In the genomic region with DNA sequence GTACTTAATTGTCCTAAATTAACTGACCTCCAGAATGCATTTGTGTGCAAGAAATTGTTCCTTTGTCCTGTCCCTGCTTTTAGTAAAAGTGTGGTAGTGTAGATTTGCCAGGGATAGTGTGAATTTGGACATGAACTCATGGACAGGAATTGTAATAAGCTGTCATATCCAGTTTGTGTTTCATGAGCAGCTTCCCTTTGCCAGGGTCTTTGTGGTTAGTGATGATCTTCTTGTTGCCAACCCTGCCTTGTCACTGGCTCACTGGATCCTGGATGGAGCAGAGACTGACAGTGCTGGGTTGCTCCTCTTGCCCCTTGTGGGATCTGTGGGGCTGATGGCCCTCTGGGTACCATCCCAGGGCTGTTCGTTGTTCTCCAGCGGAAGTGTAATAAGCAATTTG, we compare ENCODE assay signal across 20 cellular contexts.
DNase-seq lines count a peak whose midpoint lies in the region; ATAC-seq and TF ChIP-seq lines count a peak whose summit lies in the region.
"Had no signal": no experiment of that assay in that cellular context is flagged by ENCODE, and none has a peak within 500 bp of the region (broad histone marks: within the 10 kb centered on the region; RNA-seq: fewer than 3 reads in every experiment).

No MANE protein-coding gene starts in this region.

- H4K20me1 ChIP-seq in BLaER1 (peaks cover 17% of the 10 kb centered on the region), neural progenitor cell (ENCODE audit: low read depth) (peaks cover 41% of the 10 kb centered on the region)

- H3K27me3 Mint-ChIP-seq in naive thymus-derived CD4-positive, alpha-beta T cell: no peaks in the 10 kb centered on the region
- H3K27me3 Mint-ChIP-seq in mesothelial cell of epicardium (ENCODE audit: low read depth) (no peaks in the 10 kb centered on the region), neural progenitor cell (ENCODE audit: insufficient read depth, low read depth) (peaks cover 6% of the 10 kb centered on the region)
- H3K27me3 Mint-ChIP-seq: central memory CD8-positive, alpha-beta T cell had no signal

- H3K4me3 Mint-ChIP-seq in naive thymus-derived CD4-positive, alpha-beta T cell: peak overlapping the region in 6 of 10 donors; percentile 6 to 89 (median 40)
- H3K4me3 Mint-ChIP-seq in mesothelial cell of epicardium: no peak overlapping the region
- H3K4me3 Mint-ChIP-seq in neural progenitor cell: no peak overlapping the region
- H3K4me3 Mint-ChIP-seq: activated T-cell treated with anti-CD3 and anti-CD28 coated beads, Interleukin-2, amount 50 U/mL, for 4 hours; central memory CD8-positive, alpha-beta T cell; neural crest cell had no signal

- H3K27ac Mint-ChIP-seq in naive thymus-derived CD4-positive, alpha-beta T cell: peak overlapping the region; percentile 71 to 98 (median 96)
- H3K27ac Mint-ChIP-seq in mesothelial cell of epicardium: no peak overlapping the region
- H3K27ac Mint-ChIP-seq in neural progenitor cell: no peak overlapping the region

- no peak for TF ChIP-seq CTCF in dorsolateral prefrontal cortex (IDR thresholded peaks at IDR 0.05 in 54 of 56, conservative IDR thresholded peaks at IDR 0.05 in 2 of 56; ENCODE audit: low read depth in 1 of 56, partially characterized antibody in 56 of 56)
- TF ChIP-seq CTCF in mesothelial cell of epicardium (IDR thresholded peaks at IDR 0.05; ENCODE audit: unreplicated experiment): no peak
- no peak for TF ChIP-seq CTCF in neural progenitor cell (IDR thresholded peaks at IDR 0.05)
- TF ChIP-seq CTCF in foreskin fibroblast (IDR thresholded peaks at IDR 0.05; ENCODE audit: low read depth, low read length): no peak

- H3K36me3 ChIP-seq in BLaER1 (peaks cover 28% of the 10 kb centered on the region), neural progenitor cell (no peaks in the 10 kb centered on the region)
- peaks cover 0 to 4% (median 0%) of the 10 kb centered on the region in 3 experiments for H3K36me3 ChIP-seq in naive thymus-derived CD4-positive, alpha-beta T cell (ENCODE audit: control insufficient read depth in 2 of 3, insufficient read depth in 3 of 3, low read length in 3 of 3)
- H3K36me3 ChIP-seq: right atrium auricular region, suprapubic skin had no signal

- H3K27me3 ChIP-seq in BLaER1: no peaks in the 10 kb centered on the region
- no peaks in the 10 kb centered on the region for H3K27me3 ChIP-seq in dorsolateral prefrontal cortex
- no peaks in the 10 kb centered on the region for H3K27me3 ChIP-seq in naive thymus-derived CD4-positive, alpha-beta T cell (ENCODE audit: control insufficient read depth in 2 of 2, insufficient read depth in 2 of 2, low read length in 2 of 2)
- no peaks in the 10 kb centered on the region for H3K27me3 ChIP-seq in neural progenitor cell
- H3K27me3 ChIP-seq: right atrium auricular region, suprapubic skin had no signal

- intact Hi-C loops in dorsolateral prefrontal cortex (cut with DNase I): no loop called here
- intact Hi-C loops in naive thymus-derived CD4-positive, alpha-beta T cell (cut with micrococcal nuclease): loop anchor here (5.0 to 10.0 kb wide), 3 partner anchors 104 to 322 kb away; a partner anchor contains a TSS

- 0 out of 2 replicates have a peak overlapping the region, but pooled peaks have one; percentile 49 for H3K4me3 ChIP-seq in BLaER1
- no peak overlapping the region for H3K4me3 ChIP-seq in dorsolateral prefrontal cortex
- no peak overlapping the region for H3K4me3 ChIP-seq in naive thymus-derived CD4-positive, alpha-beta T cell (ENCODE audit: low read length)
- H3K4me3 ChIP-seq in neural progenitor cell: no peak overlapping the region
- H3K4me3 ChIP-seq in foreskin fibroblast (ENCODE audit: low read depth in 1 of 2, low read length in 2 of 2): no peak overlapping the region
- H3K4me3 ChIP-seq: lung, right atrium auricular region, suprapubic skin had no signal

- peak overlapping the region; percentile 73 for H3K9ac ChIP-seq in BLaER1
- no peak overlapping the region for H3K9ac ChIP-seq in neural progenitor cell

- peak overlapping the region; percentile 83 for H3K4me2 ChIP-seq in BLaER1
- H3K4me2 ChIP-seq in neural progenitor cell: no peak overlapping the region

- peaks cover 99% of the 10 kb centered on the region for H3K79me2 ChIP-seq in neural progenitor cell (ENCODE audit: low read depth)

- CTCF ChIA-PET in naive thymus-derived CD4-positive, alpha-beta T cell (lab: Charles Lee): no interaction called here

- H3K36me3 Mint-ChIP-seq in naive thymus-derived CD4-positive, alpha-beta T cell: peaks cover 16 to 45% (median 28%) of the 10 kb centered on the region in 5 donors
- H3K36me3 Mint-ChIP-seq in mesothelial cell of epicardium (peaks cover 16% of the 10 kb centered on the region), neural progenitor cell (peaks cover 14% of the 10 kb centered on the region)

- H3K9me3 ChIP-seq in BLaER1 (peaks cover 40% of the 10 kb centered on the region), neural progenitor cell (ENCODE audit: low read depth) (no peaks in the 10 kb centered on the region)
- peaks cover 4 to 41% (median 20%) of the 10 kb centered on the region in 3 experiments for H3K9me3 ChIP-seq in naive thymus-derived CD4-positive, alpha-beta T cell (ENCODE audit: control insufficient read depth in 2 of 3, low read length in 3 of 3)

- peak overlapping the region; percentile 85 for H3K27ac ChIP-seq in BLaER1
- peak overlapping the region in 40 of 59 donors; percentile 0 to 98 (median 70) for H3K27ac ChIP-seq in dorsolateral prefrontal cortex
- H3K27ac ChIP-seq in naive thymus-derived CD4-positive, alpha-beta T cell (ENCODE audit: low read depth, low read length): no peak overlapping the region
- H3K27ac ChIP-seq in neural progenitor cell: no peak overlapping the region
- H3K27ac ChIP-seq: suprapubic skin had no signal

- peaks cover 5 to 46% (median 32%) of the 10 kb centered on the region in 11 donors for H3K9me3 Mint-ChIP-seq in naive thymus-derived CD4-positive, alpha-beta T cell
- H3K9me3 Mint-ChIP-seq in mesothelial cell of epicardium (peaks cover 30% of the 10 kb centered on the region), neural progenitor cell (peaks cover 36% of the 10 kb centered on the region)

- H3K4me1 ChIP-seq in BLaER1 (peaks cover 68% of the 10 kb centered on the region), neural progenitor cell (peaks cover 25% of the 10 kb centered on the region)
- H3K4me1 ChIP-seq in naive thymus-derived CD4-positive, alpha-beta T cell (ENCODE audit: control insufficient read depth in 2 of 2, insufficient read depth in 2 of 2, low read length in 2 of 2): peaks cover 30 to 52% of the 10 kb centered on the region in 2 donors

- no peak overlapping the region for H2AFZ ChIP-seq in neural progenitor cell (replicated peaks)

- DNase-seq in Kasumi-1 (lab: John Stamatoyannopoulos, UW) (peak; percentile 18 to 22), dorsolateral prefrontal cortex (no peak), mesothelial cell of epicardium (ENCODE audit: low spot score in 2 of 2, unreplicated experiment in 2 of 2) (no peak), iPS-NIHi11 (ENCODE audit: low spot score) (no peak), neural progenitor cell (ENCODE audit: low spot score) (no peak), foreskin fibroblast (no peak)
- no peak for DNase-seq in naive thymus-derived CD4-positive, alpha-beta T cell
- DNase-seq: activated CD4-positive, alpha-beta T cell treated with anti-CD3 and anti-CD28 coated beads, Interleukin-2, amount 50 U/mL, for 48 hours; activated T-cell treated with anti-CD3 and anti-CD28 coated beads, Interleukin-2, amount 50 U/mL, for 4 hours; foreskin melanocyte; NCI-H1105; NCI-H69 had no signal

- H3F3A ChIP-seq in neural progenitor cell (ENCODE audit: low read depth): no peaks in the 10 kb centered on the region

- H3K4me1 Mint-ChIP-seq in naive thymus-derived CD4-positive, alpha-beta T cell: peaks cover 56 to 75% (median 70%) of the 10 kb centered on the region in 7 donors
- H3K4me1 Mint-ChIP-seq in mesothelial cell of epicardium: peaks cover 44% of the 10 kb centered on the region
- H3K4me1 Mint-ChIP-seq in neural progenitor cell: peaks cover 32% of the 10 kb centered on the region

- ATAC-seq in naive thymus-derived CD4-positive, alpha-beta T cell: no peak
- ATAC-seq: activated T-cell treated with anti-CD3 and anti-CD28 coated beads, Interleukin-2, amount 50 U/mL, for 4 hours; HCT116; Panc1 had no signal

- POLR2A ChIA-PET in naive thymus-derived CD4-positive, alpha-beta T cell (lab: Charles Lee): interaction anchor here (1.5 kb wide), 1 partner anchor 16 kb away, joined by 3 read pairs; no protein-coding TSS in a partner anchor

Comparison
In these comparisons a context has a peak if more than half of its experiments do, and no peak if none do; other contexts are left out.
1. H3K27ac ChIP-seq: peak in BLaER1 (single experiment) and dorsolateral prefrontal cortex (40 of 59); none in naive thymus-derived CD4-positive, alpha-beta T cell (single experiment) and neural progenitor cell (single experiment).
2. DNase-seq: peak in Kasumi-1 (2 of 2); none in dorsolateral prefrontal cortex (0 of 10), naive thymus-derived CD4-positive, alpha-beta T cell (0 of 9), mesothelial cell of epicardium (0 of 2), iPS-NIHi11 (single experiment), neural progenitor cell (single experiment) and foreskin fibroblast (0 of 2).
3. H3K27ac Mint-ChIP-seq: peak in naive thymus-derived CD4-positive, alpha-beta T cell (9 of 9); none in mesothelial cell of epicardium (single experiment) and neural progenitor cell (single experiment).
4. H3K4me3 Mint-ChIP-seq: peak in naive thymus-derived CD4-positive, alpha-beta T cell (6 of 10); none in mesothelial cell of epicardium (single experiment) and neural progenitor cell (single experiment).
5. intact Hi-C loops: an anchor here in naive thymus-derived CD4-positive, alpha-beta T cell (5.0 to 10.0 kb wide); none called in dorsolateral prefrontal cortex.